ENCODE assay signal across 8 cellular contexts in genomic region chr2:54574107-54574859, GRCh38.
A peak's percentile ranks its signal among the peaks of the same experiment; 100 is the strongest.
DNase-seq lines count a peak whose midpoint lies in the region; ATAC-seq and TF ChIP-seq lines count a peak whose summit lies in the region.

No MANE protein-coding gene starts in this region.

- peaks cover 100% of the 10 kb centered on the region for H3K79me2 ChIP-seq in GM23338 (replicated peaks; ENCODE audit: insufficient read depth)

- peaks cover 6% of the 10 kb centered on the region for H3K9me3 Mint-ChIP-seq in GM23338

- no peaks in the 10 kb centered on the region for H3F3A ChIP-seq in GM23338 (replicated peaks; ENCODE audit: low read depth)

- H3K36me3 Mint-ChIP-seq in GM23338 (ENCODE audit: low read depth): peaks cover 18% of the 10 kb centered on the region

- H3K27ac Mint-ChIP-seq in GM23338: no peak overlapping the region

- intact Hi-C loops in cardiac septum (cut with DNase I): no loop called here

- H3K9me2 ChIP-seq in GM23338 (ENCODE audit: insufficient read depth): no peaks in the 10 kb centered on the region

- TF ChIP-seq CTCF in GM23338 (conservative IDR thresholded peaks at IDR 0.05; ENCODE audit: low read depth in 2 of 2): no peak

- H3K36me3 ChIP-seq in GM23338 (ENCODE audit: insufficient read depth): no peaks in the 10 kb centered on the region

- no peak overlapping the region for H3K4me3 ChIP-seq in GM23338

- peaks cover 5% of the 10 kb centered on the region for H3K27me3 Mint-ChIP-seq in GM23338 (ENCODE audit: insufficient read depth, low read depth, poor library complexity)

- peaks cover 89% of the 10 kb centered on the region for H3K4me1 ChIP-seq in GM23338 (ENCODE audit: insufficient read depth)

- no peak for ATAC-seq in GM23338

- H3K27me3 ChIP-seq in GM23338 (ENCODE audit: insufficient read depth): no peaks in the 10 kb centered on the region

- peaks cover 82% of the 10 kb centered on the region for H3K4me1 Mint-ChIP-seq in GM23338

- 0 out of 2 replicates have a peak overlapping the region, but pooled peaks have one; percentile 42 for H3K4me2 ChIP-seq in GM23338

- DNase-seq in COLO668 (lab: John Stamatoyannopoulos, UW; ENCODE audit: unreplicated experiment): peak; percentile 61
- no peak for DNase-seq in GM23338 (ENCODE audit: low spot score)
- peak; percentile 80 for DNase-seq in NCI-H226
- DNase-seq in activated CD8-positive, alpha-beta memory T cell treated with anti-CD3 and anti-CD28 coated beads, Interleukin-2, amount 50 U/mL, for 4 hours: peak; percentile 68
- DNase-seq in cardiac septum (ENCODE audit: low spot score): peak; percentile 78
- peak; percentile 42 to 45 for DNase-seq in stimulated activated CD8-positive, alpha-beta memory T cell treated with anti-CD3 and anti-CD28 coated beads, Interleukin-7, amount 100 ng/mL, for 1 hour (ENCODE audit: low read depth in 2 of 2)
- DNase-seq in AG08395 (ENCODE audit: low spot score): no peak
- no peak for DNase-seq in NCI-H2196 treated with DMSO at 0.1 percent for 48 hours (lab: John Stamatoyannopoulos, UW; ENCODE audit: unreplicated experiment)

- no peak overlapping the region for H3K4me3 Mint-ChIP-seq in GM23338

- H2AFZ ChIP-seq in GM23338: no peak overlapping the region

- no peak overlapping the region for H3K27ac ChIP-seq in GM23338 (ENCODE audit: low read depth)

- H4K20me1 ChIP-seq in GM23338 (replicated peaks; ENCODE audit: insufficient read depth): peaks cover 97% of the 10 kb centered on the region

TF ChIP-seq in GM23338, 12 proteins besides CTCF, POLR2A, EP300 and RAD21:
- TF ChIP-seq ETS1 (IDR thresholded peaks at IDR 0.05): no peak
- TF ChIP-seq ZNF331 (CRISPR knock-in tag; IDR thresholded peaks at IDR 0.05; ENCODE audit: low read depth): no peak
- TF ChIP-seq CREB1 (CRISPR knock-in tag; IDR thresholded peaks at IDR 0.05; ENCODE audit: low read depth): no peak
- TF ChIP-seq EZH2phosphoT487 (IDR thresholded peaks at IDR 0.05; ENCODE audit: unreplicated experiment): no peak
- TF ChIP-seq STAT1 (IDR thresholded peaks at IDR 0.05; ENCODE audit: unreplicated experiment): no peak
- no peak for TF ChIP-seq EZH2 (IDR thresholded peaks at IDR 0.05; ENCODE audit: low read depth, unreplicated experiment)
- TF ChIP-seq POLR2AphosphoS5 (IDR thresholded peaks at IDR 0.05; ENCODE audit: low read depth): no peak
- TF ChIP-seq NANOG (IDR thresholded peaks at IDR 0.05; ENCODE audit: borderline replicate concordance): no peak
- no peak for TF ChIP-seq JUNB (IDR thresholded peaks at IDR 0.05; ENCODE audit: unreplicated experiment)
- TF ChIP-seq REST (IDR thresholded peaks at IDR 0.05; ENCODE audit: unreplicated experiment): no peak
- TF ChIP-seq ZNF114 (CRISPR knock-in tag; IDR thresholded peaks at IDR 0.05): no peak
- TF ChIP-seq ZNF462 (CRISPR knock-in tag; IDR thresholded peaks at IDR 0.05): no peak

Comparison
In these comparisons a context has a peak if more than half of its experiments do, and no peak if none do; other contexts are left out.
1. DNase-seq: peak in COLO668 (single experiment), NCI-H226 (single experiment), activated CD8-positive, alpha-beta memory T cell treated with anti-CD3 and anti-CD28 coated beads, Interleukin-2, amount 50 U/mL, for 4 hours (single experiment), cardiac septum (single experiment) and stimulated activated CD8-positive, alpha-beta memory T cell treated with anti-CD3 and anti-CD28 coated beads, Interleukin-7, amount 100 ng/mL, for 1 hour (2 of 2); none in GM23338 (single experiment), AG08395 (single experiment) and NCI-H2196 treated with DMSO at 0.1 percent for 48 hours (single experiment).